Comparison of ENCODE assay signal across 8 cellular contexts in genomic region chr11:85854557-85855340, GRCh38. TPM values are rescaled to one million over a fixed set of nuclear protein-coding genes. Genes with fewer than 3 reads are reported as not detected.
DNase-seq lines count a peak whose midpoint lies in the region; ATAC-seq and TF ChIP-seq lines count a peak whose summit lies in the region.

No MANE protein-coding gene starts in this region.

- peaks cover 0 to 16% (median 4%) of the 10 kb centered on the region in 3 donors for H3K4me1 ChIP-seq in esophagus squamous epithelium

- H3K36me3 Mint-ChIP-seq in activated T-cell treated with anti-CD3 and anti-CD28 coated beads, Interleukin-2, amount 50 U/mL, for 24 hours (ENCODE audit: low read depth) = peaks cover 16% of the 10 kb centered on the region

- H3K4me1 Mint-ChIP-seq in activated T-cell treated with anti-CD3 and anti-CD28 coated beads, Interleukin-2, amount 50 U/mL, for 24 hours (ENCODE audit: low read depth) = peaks cover 16% of the 10 kb centered on the region

- peak overlapping the region; percentile 86 for H3K4me3 Mint-ChIP-seq in activated T-cell treated with anti-CD3 and anti-CD28 coated beads, Interleukin-2, amount 50 U/mL, for 24 hours

- H3K27me3 Mint-ChIP-seq in activated T-cell treated with anti-CD3 and anti-CD28 coated beads, Interleukin-2, amount 50 U/mL, for 24 hours = no peaks in the 10 kb centered on the region

- no peaks in the 10 kb centered on the region for H3K9me3 ChIP-seq in esophagus squamous epithelium

- H3K9me3 Mint-ChIP-seq in activated T-cell treated with anti-CD3 and anti-CD28 coated beads, Interleukin-2, amount 50 U/mL, for 24 hours = peaks cover 4% of the 10 kb centered on the region

- no peaks in the 10 kb centered on the region for H3K27me3 ChIP-seq in esophagus squamous epithelium

- no peaks in the 10 kb centered on the region for H3K36me3 ChIP-seq in esophagus squamous epithelium

- peak overlapping the region; percentile 95 for H3K27ac Mint-ChIP-seq in activated T-cell treated with anti-CD3 and anti-CD28 coated beads, Interleukin-2, amount 50 U/mL, for 24 hours

- 1 to 2% methylated on average over 16 to 49 of the region's 62 CpGs for WGBS in esophagus squamous epithelium, 2 donors

- TF ChIP-seq CTCF in esophagus squamous epithelium (IDR thresholded peaks at IDR 0.05) = peak; percentile 95 to 99 (median 96)

- DNase-seq in DMS53 treated with DMSO at 0.1 percent for 48 hours (lab: John Stamatoyannopoulos, UW; ENCODE audit: unreplicated experiment) (peak; percentile 97), OCI-M2 (lab: John Stamatoyannopoulos, UW; ENCODE audit: unreplicated experiment) (peak; percentile 66), esophagus squamous epithelium (lab: John Stamatoyannopoulos, UW) (peak; percentile 55), myocyte (ENCODE audit: low read depth) (peak; percentile 93)
- DNase-seq in Jurkat, Clone E6-1 (ENCODE audit: low read depth, low spot score) = peak; percentile 62
- peak; percentile 99 for DNase-seq in activated T-cell treated with anti-CD3 and anti-CD28 coated beads, Interleukin-2, amount 50 U/mL, for 24 hours
- DNase-seq in stimulated activated CD8-positive, alpha-beta memory T cell treated with anti-CD3 and anti-CD28 coated beads, Interleukin-7, amount 100 ng/mL, for 4 hours (ENCODE audit: low read depth in 2 of 2) = peak; percentile 77 to 82

- TF ChIP-seq POLR2A in esophagus squamous epithelium (IDR thresholded peaks at IDR 0.05) = no peak

- peak overlapping the region; percentile 41 for H3K4me3 ChIP-seq in Jurkat, Clone E6-1 (ENCODE audit: low read length)
- H3K4me3 ChIP-seq in esophagus squamous epithelium = peak overlapping the region; percentile 47 to 71 (median 53)

- H3K27ac ChIP-seq in esophagus squamous epithelium = peak overlapping the region; percentile 81 to 88 (median 85)

- ATAC-seq in GM21717 (IDR thresholded peaks at IDR 0.05; ENCODE audit: unreplicated experiment) = peak; percentile 99

- intact Hi-C loops in esophagus squamous epithelium (cut with DNase I) = no loop called here

RNA-seq across cellular contexts. Expression of gene CCDC83, which starts 0.4 kb away (rescaled TPM):
- not detected for polyA plus RNA-seq in Jurkat, Clone E6-1 (2012; ENCODE audit: insufficient read depth, insufficient read length)
- total RNA-seq in esophagus squamous epithelium = not detected
- total RNA-seq in myocyte = not detected in 2 replicates
- not detected for polyA plus RNA-seq in myocyte (2012)

RNA-seq across cellular contexts. Expression of gene SYTL2, which starts 43.8 kb away (rescaled TPM):
- not detected for polyA plus RNA-seq in Jurkat, Clone E6-1 (2012; ENCODE audit: insufficient read depth, insufficient read length)
- total RNA-seq in esophagus squamous epithelium = 10 to 100 TPM in 1 of 4 donors, 1 to 10 TPM in 3; 8.8 to 16.0 (median 9.2) TPM
- total RNA-seq in myocyte = 181 and 225 TPM in 2 replicates
- polyA plus RNA-seq in myocyte (2012) = 81.2 TPM

Comparison
In these comparisons a context has a peak if more than half of its experiments do, and no peak if none do; other contexts are left out.
1. Peak in every context shown above with its lines: DNase-seq, ATAC-seq, H3K4me3 ChIP-seq and H3K27ac ChIP-seq.
2. RNA of gene SYTL2, which starts 43.8 kb away (total RNA-seq): 181 to 225 TPM in myocyte; 8.8 to 16.0 TPM in esophagus squamous epithelium; every median in the first group is over 10 times any median in the second.